20 cellular contexts compared by ENCODE assay signal in genomic region chr7:582931-583330, GRCh38.
A peak's percentile ranks its signal among the peaks of the same experiment; 100 is the strongest.
DNase-seq lines count a peak whose midpoint lies in the region; ATAC-seq and TF ChIP-seq lines count a peak whose summit lies in the region.
"Had no signal": no experiment of that assay in that cellular context is flagged by ENCODE, and none has a peak within 500 bp of the region (broad histone marks: within the 10 kb centered on the region; RNA-seq: fewer than 3 reads in every experiment).

No MANE protein-coding gene starts in this region.

- H3K9me3 ChIP-seq in CD8-positive, alpha-beta memory T cell (ENCODE audit: low read length) = no peaks in the 10 kb centered on the region
- no peaks in the 10 kb centered on the region for H3K9me3 ChIP-seq in lower lobe of right lung

- no peak for DNase-seq in activated T-cell treated with anti-CD3 and anti-CD28 coated beads, Interleukin-2, amount 50 U/mL, for 72 hours
- no peak for DNase-seq in activated T-cell treated with anti-CD3 and anti-CD28 coated beads for 4 hours
- DNase-seq in CD8-positive, alpha-beta memory T cell = peak in 1 of 5 donors; percentile 10
- DNase-seq in activated T-helper 1 cell treated with anti-CD3 and anti-CD28 coated beads, Interleukin-12 subunit alpha, Interleukin-12 subunit beta, Interleukin-2, Interleukin-4 antibody, amounts not matched to agents 30 ng/mL and 10 ng/mL and 1 ng/mL, durations not matched to agents 14 hours and 24 hours and 36 hours (ENCODE audit: low spot score) = no peak
- DNase-seq in lower lobe of right lung = peak; percentile 36
- DNase-seq in KG1 (lab: John Stamatoyannopoulos, UW) = no peak
- DNase-seq in NCI-H128 (lab: John Stamatoyannopoulos, UW; ENCODE audit: unreplicated experiment) = no peak
- DNase-seq: dorsolateral prefrontal cortex; head of caudate nucleus; IMR-90; left colon; mesendoderm; naive B cell; NCI-H1436; NCI-H2171; NCI-H524; NK-92 treated with Interleukin-12 subunit alpha and Interleukin-12 subunit beta, amount 100 ng/mL, for 24 hours; spleen had no signal

- H3K27me3 Mint-ChIP-seq in activated T-cell treated with anti-CD3 and anti-CD28 coated beads, Interleukin-2, amount 50 U/mL, for 72 hours (ENCODE audit: low read depth) = no peaks in the 10 kb centered on the region
- H3K27me3 Mint-ChIP-seq in CD8-positive, alpha-beta memory T cell = no peaks in the 10 kb centered on the region
- H3K27me3 Mint-ChIP-seq in activated T-helper 1 cell treated with anti-CD3 and anti-CD28 coated beads, Interleukin-12 subunit alpha, Interleukin-12 subunit beta, Interleukin-2, Interleukin-4 antibody, amounts not matched to agents 30 ng/mL and 10 ng/mL and 1 ng/mL, durations not matched to agents 14 hours and 24 hours and 36 hours (ENCODE audit: insufficient read depth) = peaks cover 2% of the 10 kb centered on the region
- H3K27me3 Mint-ChIP-seq: naive B cell had no signal

- TF ChIP-seq CTCF in lower lobe of right lung (IDR thresholded peaks at IDR 0.05) = no peak

- H3K4me1 ChIP-seq in CD8-positive, alpha-beta memory T cell (ENCODE audit: insufficient read depth, low read length) = peaks cover 25% of the 10 kb centered on the region
- no peaks in the 10 kb centered on the region for H3K4me1 ChIP-seq in lower lobe of right lung

- no peaks in the 10 kb centered on the region for H3K36me3 ChIP-seq in CD8-positive, alpha-beta memory T cell (ENCODE audit: insufficient read depth, low read length)
- H3K36me3 ChIP-seq in lower lobe of right lung = no peaks in the 10 kb centered on the region

- peaks cover 2 to 6% of the 10 kb centered on the region in 2 donors for H3K9me3 Mint-ChIP-seq in activated T-cell treated with anti-CD3 and anti-CD28 coated beads, Interleukin-2, amount 50 U/mL, for 72 hours
- H3K9me3 Mint-ChIP-seq in CD8-positive, alpha-beta memory T cell = no peaks in the 10 kb centered on the region
- H3K9me3 Mint-ChIP-seq in activated T-helper 1 cell treated with anti-CD3 and anti-CD28 coated beads, Interleukin-12 subunit alpha, Interleukin-12 subunit beta, Interleukin-2, Interleukin-4 antibody, amounts not matched to agents 30 ng/mL and 10 ng/mL and 1 ng/mL, durations not matched to agents 14 hours and 24 hours and 36 hours = peaks cover 18% of the 10 kb centered on the region

- intact Hi-C loops in activated T-helper 1 cell treated with anti-CD3 and anti-CD28 coated beads, Interleukin-12 subunit alpha, Interleukin-12 subunit beta, Interleukin-2, Interleukin-4 antibody, amounts not matched to agents 30 ng/mL and 10 ng/mL and 1 ng/mL, durations not matched to agents 14 hours and 24 hours and 36 hours (cut with micrococcal nuclease) = no loop called here
- intact Hi-C loops in lower lobe of right lung (cut with DNase I) = no loop called here

- peak overlapping the region; percentile 82 to 90 for H3K4me3 Mint-ChIP-seq in activated T-cell treated with anti-CD3 and anti-CD28 coated beads, Interleukin-2, amount 50 U/mL, for 72 hours
- H3K4me3 Mint-ChIP-seq in CD8-positive, alpha-beta memory T cell = peak overlapping the region; percentile 80 to 95 (median 92)
- H3K4me3 Mint-ChIP-seq in activated T-helper 1 cell treated with anti-CD3 and anti-CD28 coated beads, Interleukin-12 subunit alpha, Interleukin-12 subunit beta, Interleukin-2, Interleukin-4 antibody, amounts not matched to agents 30 ng/mL and 10 ng/mL and 1 ng/mL, durations not matched to agents 14 hours and 24 hours and 36 hours = peak overlapping the region; percentile 82

- no peak overlapping the region for H3K4me3 ChIP-seq in CD8-positive, alpha-beta memory T cell (ENCODE audit: low read length)
- H3K4me3 ChIP-seq in lower lobe of right lung = no peak overlapping the region
- H3K4me3 ChIP-seq: dorsolateral prefrontal cortex had no signal

- peaks cover 19 to 33% of the 10 kb centered on the region in 2 donors for H3K36me3 Mint-ChIP-seq in activated T-cell treated with anti-CD3 and anti-CD28 coated beads, Interleukin-2, amount 50 U/mL, for 72 hours (ENCODE audit: insufficient read depth in 2 of 2)
- H3K36me3 Mint-ChIP-seq in CD8-positive, alpha-beta memory T cell = peaks cover 0 to 8% (median 4%) of the 10 kb centered on the region in 3 donors
- peaks cover 28% of the 10 kb centered on the region for H3K36me3 Mint-ChIP-seq in activated T-helper 1 cell treated with anti-CD3 and anti-CD28 coated beads, Interleukin-12 subunit alpha, Interleukin-12 subunit beta, Interleukin-2, Interleukin-4 antibody, amounts not matched to agents 30 ng/mL and 10 ng/mL and 1 ng/mL, durations not matched to agents 14 hours and 24 hours and 36 hours (ENCODE audit: low read depth)

- POLR2A ChIA-PET in CD8-positive, alpha-beta memory T cell (lab: Charles Lee) = no interaction called here

- no peaks in the 10 kb centered on the region for H3K27me3 ChIP-seq in CD8-positive, alpha-beta memory T cell (ENCODE audit: insufficient read depth, low read length, poor library complexity, severe bottlenecking)
- no peaks in the 10 kb centered on the region for H3K27me3 ChIP-seq in lower lobe of right lung (ENCODE audit: low read depth)
- H3K27me3 ChIP-seq: dorsolateral prefrontal cortex, spleen had no signal

- ATAC-seq in activated T-cell treated with anti-CD3 and anti-CD28 coated beads, Interleukin-2, amount 50 U/mL, for 72 hours (replicated peaks in 1 of 2) = no peak
- no peak for ATAC-seq in lower lobe of right lung
- no peak for ATAC-seq in HG02938 (IDR thresholded peaks at IDR 0.05; ENCODE audit: unreplicated experiment)
- ATAC-seq: left colon, Panc1 had no signal

- peaks cover 33% of the 10 kb centered on the region for H3K4me1 Mint-ChIP-seq in activated T-cell treated with anti-CD3 and anti-CD28 coated beads, Interleukin-2, amount 50 U/mL, for 72 hours (ENCODE audit: low read depth)
- H3K4me1 Mint-ChIP-seq in CD8-positive, alpha-beta memory T cell = peaks cover 29 to 41% (median 34%) of the 10 kb centered on the region in 3 donors
- H3K4me1 Mint-ChIP-seq in activated T-helper 1 cell treated with anti-CD3 and anti-CD28 coated beads, Interleukin-12 subunit alpha, Interleukin-12 subunit beta, Interleukin-2, Interleukin-4 antibody, amounts not matched to agents 30 ng/mL and 10 ng/mL and 1 ng/mL, durations not matched to agents 14 hours and 24 hours and 36 hours (ENCODE audit: low read depth) = peaks cover 35% of the 10 kb centered on the region

- peak overlapping the region; percentile 38 for H3K27ac Mint-ChIP-seq in activated T-cell treated with anti-CD3 and anti-CD28 coated beads, Interleukin-2, amount 50 U/mL, for 72 hours
- peak overlapping the region in 7 of 8 donors; percentile 34 to 99 (median 97) for H3K27ac Mint-ChIP-seq in CD8-positive, alpha-beta memory T cell
- peak overlapping the region; percentile 87 for H3K27ac Mint-ChIP-seq in activated T-helper 1 cell treated with anti-CD3 and anti-CD28 coated beads, Interleukin-12 subunit alpha, Interleukin-12 subunit beta, Interleukin-2, Interleukin-4 antibody, amounts not matched to agents 30 ng/mL and 10 ng/mL and 1 ng/mL, durations not matched to agents 14 hours and 24 hours and 36 hours

- CTCF ChIA-PET in CD8-positive, alpha-beta memory T cell (lab: Charles Lee) = no interaction called here

- H3K27ac ChIP-seq in CD8-positive, alpha-beta memory T cell (ENCODE audit: low read depth, low read length) = no peak overlapping the region
- no peak overlapping the region for H3K27ac ChIP-seq in lower lobe of right lung
- H3K27ac ChIP-seq: dorsolateral prefrontal cortex had no signal

Comparison
In these comparisons a context has a peak if more than half of its experiments do, and no peak if none do; other contexts are left out.
1. H3K27ac Mint-ChIP-seq: peak in every context shown above with its lines; median percentile 97 in CD8-positive, alpha-beta memory T cell; 87 in activated T-helper 1 cell treated with anti-CD3 and anti-CD28 coated beads, Interleukin-12 subunit alpha, Interleukin-12 subunit beta, Interleukin-2, Interleukin-4 antibody, amounts not matched to agents 30 ng/mL and 10 ng/mL and 1 ng/mL, durations not matched to agents 14 hours and 24 hours and 36 hours; 38 in activated T-cell treated with anti-CD3 and anti-CD28 coated beads, Interleukin-2, amount 50 U/mL, for 72 hours.